1 cellular context compared by ENCODE assay signal in genomic region chr5:39167141-39167972, GRCh38.
TF ChIP-seq lines count a peak whose summit lies in the region.

No MANE protein-coding gene starts in this region.

TF ChIP-seq in IMR-90, 13 proteins besides CTCF, POLR2A, EP300 and RAD21 (continued from another document):
- TF ChIP-seq, protein P1, sequence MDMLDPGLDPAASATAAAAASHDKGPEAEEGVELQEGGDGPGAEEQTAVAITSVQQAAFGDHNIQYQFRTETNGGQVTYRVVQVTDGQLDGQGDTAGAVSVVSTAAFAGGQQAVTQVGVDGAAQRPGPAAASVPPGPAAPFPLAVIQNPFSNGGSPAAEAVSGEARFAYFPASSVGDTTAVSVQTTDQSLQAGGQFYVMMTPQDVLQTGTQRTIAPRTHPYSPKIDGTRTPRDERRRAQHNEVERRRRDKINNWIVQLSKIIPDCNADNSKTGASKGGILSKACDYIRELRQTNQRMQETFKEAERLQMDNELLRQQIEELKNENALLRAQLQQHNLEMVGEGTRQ (IDR thresholded peaks at IDR 0.05; ENCODE audit: low read depth, low read length): no peak
- TF ChIP-seq RFX5 (IDR thresholded peaks at IDR 0.05; ENCODE audit: low read depth, low read length) (no peak), NFE2L2 (IDR thresholded peaks at IDR 0.05; ENCODE audit: low read depth, low read length) (no peak), ELK1 (IDR thresholded peaks at IDR 0.05; ENCODE audit: borderline replicate concordance, low read depth, low read length) (no peak), MAFK (IDR thresholded peaks at IDR 0.05; ENCODE audit: low read depth, low read length) (no peak)
